ENCODE assay signal across 18 cellular contexts in the genomic region with DNA sequence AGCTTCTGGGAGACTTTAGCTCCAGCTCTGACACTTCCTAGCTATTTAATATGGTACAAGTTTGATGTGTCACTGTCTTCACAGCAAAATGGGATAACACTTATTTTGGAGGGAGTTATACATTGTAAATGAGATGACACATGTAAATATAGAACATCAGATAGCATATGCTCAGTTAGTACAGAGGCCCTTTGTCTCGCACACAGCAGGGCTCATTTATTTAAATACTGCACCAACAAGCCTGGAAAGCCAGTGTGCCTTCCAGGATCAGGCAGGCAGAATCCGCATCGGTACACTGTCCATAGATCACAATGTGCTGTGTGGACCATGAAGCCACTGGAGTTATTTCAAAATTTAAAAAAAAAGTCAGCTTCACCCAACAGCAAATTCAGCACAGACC. TPM values are rescaled to one million over a fixed set of nuclear protein-coding genes. Genes with fewer than 3 reads are reported as not detected.
A peak's percentile ranks its signal among the peaks of the same experiment; 100 is the strongest.
DNase-seq lines count a peak whose midpoint lies in the region; ATAC-seq, FAIRE-seq and TF ChIP-seq lines count a peak whose summit lies in the region.
"Had no signal": no experiment of that assay in that cellular context is flagged by ENCODE, and none has a peak within 500 bp of the region (broad histone marks: within the 10 kb centered on the region; RNA-seq: fewer than 3 reads in every experiment).

No MANE protein-coding gene starts in this region.

- H3K9me3 ChIP-seq in T-helper 17 cell (ENCODE audit: control insufficient read depth, low read length, poor library complexity, severe bottlenecking) (no peaks in the 10 kb centered on the region), transverse colon (no peaks in the 10 kb centered on the region)
- H3K9me3 ChIP-seq: HAP-1 had no signal

- no peaks in the 10 kb centered on the region for H3K27me3 Mint-ChIP-seq in T-helper 17 cell
- H3K27me3 Mint-ChIP-seq: CD4-positive, alpha-beta T cell had no signal

- no peaks in the 10 kb centered on the region for H3K36me3 Mint-ChIP-seq in T-helper 17 cell (ENCODE audit: low read depth)

- peak overlapping the region; percentile 39 for H3K27ac Mint-ChIP-seq in T-helper 17 cell

- TF ChIP-seq POLR2A in transverse colon (IDR thresholded peaks at IDR 0.05): no peak

- no peaks in the 10 kb centered on the region for H3K36me3 ChIP-seq in transverse colon
- H3K36me3 ChIP-seq: HAP-1 had no signal

- no peak for TF ChIP-seq EP300 in transverse colon (IDR thresholded peaks at IDR 0.05; ENCODE audit: low read depth)

- in situ Hi-C loops in transverse colon (cut with MboI; ENCODE audit: low pct_ligation_motif_present in 1 of 4, low pct_unique_long_range_greater_than_20kb in 1 of 4, low sequenced_read_pairs in 3 of 4): no loop called here

- no peak for ATAC-seq in T-helper 17 cell
- ATAC-seq in HG03097 (IDR thresholded peaks at IDR 0.05; ENCODE audit: low FRiP score, unreplicated experiment): no peak
- ATAC-seq: K562 had no signal

- peak; percentile 23 for FAIRE-seq in urothelium cell line (lab: Jason Lieb, UNC)
- FAIRE-seq: GM19239, H1, K562 had no signal

- H3K4me1 Mint-ChIP-seq in T-helper 17 cell: peaks cover 37% of the 10 kb centered on the region

- H3K4me1 ChIP-seq in transverse colon: peaks cover 0 to under 1% (median 0%) of the 10 kb centered on the region in 4 donors
- H3K4me1 ChIP-seq: HAP-1 had no signal

- TF ChIP-seq CTCF in transverse colon (IDR thresholded peaks at IDR 0.05): no peak

- peak; percentile 53 for DNase-seq in COLO829 (ENCODE audit: low spot score)
- DNase-seq in T-helper 17 cell: no peak
- peak; percentile 42 for DNase-seq in globus pallidus (ENCODE audit: low spot score)
- DNase-seq in urothelium cell line (ENCODE audit: low spot score): no peak
- DNase-seq in transverse colon: no peak
- no peak for DNase-seq in AG20443 (ENCODE audit: low spot score)
- DNase-seq: CD4-positive, alpha-beta T cell; DMS153; DMS79; GF-D8; IMR-90 had no signal

- no peaks in the 10 kb centered on the region for H3K27me3 ChIP-seq in transverse colon

- WGBS in transverse colon (ENCODE audit: low coverage in 1 of 2), 2 donors: 90 to 93% methylated on average over 3 of the region's 3 CpGs

- intact Hi-C loops in transverse colon (cut with DNase I; ENCODE audit: low total_unique reads): no loop called here

- H3K4me3 Mint-ChIP-seq in T-helper 17 cell: no peak overlapping the region
- H3K4me3 Mint-ChIP-seq: CD4-positive, alpha-beta T cell had no signal

- H3K27ac ChIP-seq in transverse colon: no peak overlapping the region
- H3K27ac ChIP-seq: C4-2B, HL-60 had no signal

- H3K4me3 ChIP-seq in transverse colon: no peak overlapping the region
- H3K4me3 ChIP-seq: HAP-1, K562 had no signal

RNA-seq across cellular contexts. Expression of a gene that starts 48.6 kb away (rescaled TPM):
- total RNA-seq in T-helper 17 cell (100 to 1,000 TPM; 160 to 169 TPM), transverse colon (100 to 1,000 TPM in 1 of 4 donors, 10 to 100 TPM in 3; 24.6 to 120 (median 71.9) TPM)
- total RNA-seq: IMR-90 had no signal

Comparison
In these comparisons a context has a peak if more than half of its experiments do, and no peak if none do; other contexts are left out.
1. DNase-seq: peak in COLO829 (single experiment) and globus pallidus (single experiment); none in T-helper 17 cell (0 of 3), urothelium cell line (single experiment), transverse colon (single experiment) and AG20443 (single experiment).